Comparison of ENCODE assay signal across 18 cellular contexts in genomic region chr12:5456025-5456424, GRCh38. TPM values are rescaled to one million over a fixed set of nuclear protein-coding genes. Genes with fewer than 3 reads are reported as not detected.
DNase-seq lines count a peak whose midpoint lies in the region; ATAC-seq, FAIRE-seq and TF ChIP-seq lines count a peak whose summit lies in the region.
"Had no signal": no experiment of that assay in that cellular context is flagged by ENCODE, and none has a peak within 500 bp of the region (broad histone marks: within the 10 kb centered on the region; RNA-seq: fewer than 3 reads in every experiment).

No MANE protein-coding gene starts in this region.

- TF ChIP-seq EP300 in sigmoid colon (IDR thresholded peaks at IDR 0.05): no peak

- peak overlapping the region; percentile 68 for H3K4me2 ChIP-seq in DOHH2 (ENCODE audit: low read length)
- no peak overlapping the region for H3K4me2 ChIP-seq in astrocyte (ENCODE audit: low read length)
- no peak overlapping the region for H3K4me2 ChIP-seq in mesendoderm (ENCODE audit: low read length)

- intact Hi-C loops in sigmoid colon (cut with DNase I): no loop called here

- peak overlapping the region; percentile 19 for H3K27ac Mint-ChIP-seq in astrocyte (ENCODE audit: unreplicated experiment)
- H3K27ac Mint-ChIP-seq: CD8-positive, alpha-beta memory T cell; IgD-negative memory B cell had no signal

- no CpG with 5 or more reads among the region's 6 CpGs for WGBS in mesendoderm (ENCODE audit: extremely low coverage, insufficient coverage, low lambda C conversion rate)
- WGBS in sigmoid colon, 2 donors: 86 to 93% methylated on average over 6 of the region's 6 CpGs

- DNase-seq in G401 (ENCODE audit: low spot score) (peak; percentile 53), astrocyte (ENCODE audit: low read depth) (no peak), mesendoderm (peak; percentile 42), sigmoid colon (no peak), HuH-7.5 (ENCODE audit: low spot score) (no peak)
- DNase-seq: CD8-positive, alpha-beta memory T cell; EL; H7; NCI-H1436 treated with DMSO at 0.1 percent for 48 hours; NCI-H2107; NCI-H510A; OCI-M1 had no signal

- H3K9me3 Mint-ChIP-seq in astrocyte (ENCODE audit: unreplicated experiment): peaks cover 3% of the 10 kb centered on the region
- H3K9me3 Mint-ChIP-seq: IgD-negative memory B cell had no signal

- H3K56ac ChIP-seq in mesendoderm (ENCODE audit: low read length): no peak overlapping the region

- no peak overlapping the region for H3K4ac ChIP-seq in mesendoderm (ENCODE audit: low read depth, low read length)

- H3K4me1 ChIP-seq in DOHH2 (ENCODE audit: control insufficient read depth, low read length) (peaks cover 43% of the 10 kb centered on the region), astrocyte (ENCODE audit: insufficient read depth, low read length) (peaks cover 17% of the 10 kb centered on the region), mesendoderm (ENCODE audit: control insufficient read depth, low read depth, low read length) (peaks cover 5% of the 10 kb centered on the region), sigmoid colon (peaks cover 0 to 8% (median 8%) of the 10 kb centered on the region in 4 donors)

- no peak overlapping the region for H3K9ac ChIP-seq in astrocyte (ENCODE audit: low read length)
- H3K9ac ChIP-seq in mesendoderm (ENCODE audit: low read length): no peak overlapping the region
- H3K9ac ChIP-seq: BLaER1 had no signal

- FAIRE-seq in astrocyte (lab: Jason Lieb, UNC): no peak

- H2AK5ac ChIP-seq in mesendoderm (ENCODE audit: low read length): no peak overlapping the region

- H2BK5ac ChIP-seq in mesendoderm (ENCODE audit: low read length): no peak overlapping the region

- no peaks in the 10 kb centered on the region for H3K79me2 ChIP-seq in DOHH2 (ENCODE audit: control insufficient read depth, low read length)
- H3K79me2 ChIP-seq in astrocyte (ENCODE audit: insufficient read depth, low read length): peaks cover 25% of the 10 kb centered on the region
- no peaks in the 10 kb centered on the region for H3K79me2 ChIP-seq in mesendoderm (ENCODE audit: control insufficient read depth, insufficient read depth, low read length)

- TF ChIP-seq POLR2A in sigmoid colon (IDR thresholded peaks at IDR 0.05): no peak

- H3K79me1 ChIP-seq in mesendoderm (ENCODE audit: low read length): no peaks in the 10 kb centered on the region

- H3K4me3 ChIP-seq in DOHH2 (ENCODE audit: low read length): no peak overlapping the region
- H3K4me3 ChIP-seq in astrocyte (ENCODE audit: insufficient read depth, low read depth, low read length): no peak overlapping the region
- no peak overlapping the region for H3K4me3 ChIP-seq in mesendoderm (ENCODE audit: low read length)
- no peak overlapping the region for H3K4me3 ChIP-seq in sigmoid colon
- H3K4me3 ChIP-seq: BLaER1, SJSA1 had no signal

- H4K5ac ChIP-seq in mesendoderm (ENCODE audit: low read length): no peak overlapping the region

- no peaks in the 10 kb centered on the region for H4K20me1 ChIP-seq in DOHH2 (ENCODE audit: control insufficient read depth, insufficient read depth, low read depth, low read length)
- H4K20me1 ChIP-seq in astrocyte (ENCODE audit: insufficient read depth, low read length): no peaks in the 10 kb centered on the region
- H4K20me1 ChIP-seq: BLaER1 had no signal

- TF ChIP-seq CTCF in DOHH2 (IDR thresholded peaks at IDR 0.05; ENCODE audit: low read depth, low read length, poor library complexity, severe bottlenecking) (no peak), astrocyte (IDR thresholded peaks at IDR 0.05; ENCODE audit: insufficient read depth, low read depth, low read length) (no peak), sigmoid colon (IDR thresholded peaks at IDR 0.05) (no peak)

- no peaks in the 10 kb centered on the region for H3K9me2 ChIP-seq in DOHH2 (replicated peaks; ENCODE audit: control insufficient read depth, low read length)

- no peak overlapping the region for H2BK15ac ChIP-seq in mesendoderm (replicated peaks; ENCODE audit: low read depth)

- ATAC-seq in HG03175 (IDR thresholded peaks at IDR 0.05; ENCODE audit: unreplicated experiment): no peak

- H2BK120ac ChIP-seq in mesendoderm (ENCODE audit: low read depth, low read length): no peak overlapping the region

- H3K36me3 Mint-ChIP-seq in astrocyte (ENCODE audit: low read depth, unreplicated experiment): peaks cover 13% of the 10 kb centered on the region
- H3K36me3 Mint-ChIP-seq: CD8-positive, alpha-beta memory T cell had no signal

- no peaks in the 10 kb centered on the region for H3K9me3 ChIP-seq in DOHH2 (ENCODE audit: control insufficient read depth, insufficient read depth, low read length)
- H3K9me3 ChIP-seq in astrocyte (ENCODE audit: insufficient read depth, low read depth, low read length): no peaks in the 10 kb centered on the region
- no peaks in the 10 kb centered on the region for H3K9me3 ChIP-seq in sigmoid colon
- H3K9me3 ChIP-seq: BLaER1, SJSA1 had no signal

- peaks cover 2% of the 10 kb centered on the region for H3K27me3 Mint-ChIP-seq in astrocyte (ENCODE audit: low read depth, unreplicated experiment)

- no peak overlapping the region for H3K23ac ChIP-seq in mesendoderm (ENCODE audit: low read length)

- H4K8ac ChIP-seq in mesendoderm (ENCODE audit: low read depth, low read length): no peak overlapping the region

- H3K18ac ChIP-seq in mesendoderm (ENCODE audit: low read length): no peak overlapping the region

- no peaks in the 10 kb centered on the region for H3K36me3 ChIP-seq in DOHH2 (ENCODE audit: control insufficient read depth, low read length)
- H3K36me3 ChIP-seq in astrocyte (ENCODE audit: insufficient read depth, low read length): no peaks in the 10 kb centered on the region
- no peaks in the 10 kb centered on the region for H3K36me3 ChIP-seq in mesendoderm (ENCODE audit: control insufficient read depth, insufficient read depth, low read length)
- H3K36me3 ChIP-seq in sigmoid colon: no peaks in the 10 kb centered on the region
- H3K36me3 ChIP-seq: BLaER1, SJSA1 had no signal

- H3K27me3 ChIP-seq in DOHH2 (ENCODE audit: control insufficient read depth, low read length) (no peaks in the 10 kb centered on the region), astrocyte (ENCODE audit: insufficient read depth, low read length) (no peaks in the 10 kb centered on the region), mesendoderm (ENCODE audit: insufficient read depth, low read length, poor library complexity) (no peaks in the 10 kb centered on the region), sigmoid colon (peaks cover 0 to 24% (median 0%) of the 10 kb centered on the region in 3 donors)
- H3K27me3 ChIP-seq: BLaER1 had no signal

- in situ Hi-C loops in G401 (cut with HindIII; ENCODE audit: low sequenced_read_pairs): no loop called here

- H3F3A ChIP-seq in DOHH2 (ENCODE audit: control insufficient read depth, insufficient read depth): no peaks in the 10 kb centered on the region

- H2AFZ ChIP-seq in astrocyte (ENCODE audit: low read depth, low read length): no peak overlapping the region

- H3K27ac ChIP-seq in DOHH2 (ENCODE audit: low read depth, low read length) (peak overlapping the region; percentile 79; the same call in 1 of the 2 replicates), astrocyte (ENCODE audit: low read depth, low read length) (no peak overlapping the region), mesendoderm (ENCODE audit: low read depth, low read length) (no peak overlapping the region), sigmoid colon (no peak overlapping the region)
- H3K27ac ChIP-seq: RWPE1 had no signal

- H3K4me3 Mint-ChIP-seq in astrocyte (ENCODE audit: unreplicated experiment): no peak overlapping the region
- H3K4me3 Mint-ChIP-seq: CD8-positive, alpha-beta memory T cell had no signal

- H3K4me1 Mint-ChIP-seq in astrocyte (ENCODE audit: low read depth, unreplicated experiment): peaks cover 22% of the 10 kb centered on the region
- H3K4me1 Mint-ChIP-seq: CD8-positive, alpha-beta memory T cell had no signal

RNA-seq across cellular contexts. Expression of gene NTF3, which starts 24.1 kb away (rescaled TPM):
- total RNA-seq in G401 (2014; rRNA removed; shearing (Covaris generic)): not detected in 2 replicates
- total RNA-seq in astrocyte: 8.9 and 9.6 TPM in 2 replicates
- polyA plus RNA-seq in mesendoderm (2013, experiment 1 of 2): 0.53 TPM
- 0.39 TPM for polyA plus RNA-seq in mesendoderm (2013, experiment 2 of 2)
- total RNA-seq in sigmoid colon: 1 to 10 TPM in 1 of 4 donors, under 1 TPM in 3; 0.71 to 1.8 (median 0.89) TPM
- 1 to 10 TPM in 1 of 3 donors, not detected in 2; 1.1 TPM for polyA plus RNA-seq in sigmoid colon
- total RNA-seq: CD8-positive, alpha-beta memory T cell had no signal
- polyA plus RNA-seq: CD8-positive, alpha-beta memory T cell; IgD-negative memory B cell had no signal

Comparison
In these comparisons a context has a peak if more than half of its experiments do, and no peak if none do; other contexts are left out.
1. DNase-seq: peak in G401 (single experiment) and mesendoderm (single experiment); none in astrocyte (single experiment), sigmoid colon (single experiment) and HuH-7.5 (single experiment).